8 cellular contexts compared by ENCODE assay signal in the genomic region with DNA sequence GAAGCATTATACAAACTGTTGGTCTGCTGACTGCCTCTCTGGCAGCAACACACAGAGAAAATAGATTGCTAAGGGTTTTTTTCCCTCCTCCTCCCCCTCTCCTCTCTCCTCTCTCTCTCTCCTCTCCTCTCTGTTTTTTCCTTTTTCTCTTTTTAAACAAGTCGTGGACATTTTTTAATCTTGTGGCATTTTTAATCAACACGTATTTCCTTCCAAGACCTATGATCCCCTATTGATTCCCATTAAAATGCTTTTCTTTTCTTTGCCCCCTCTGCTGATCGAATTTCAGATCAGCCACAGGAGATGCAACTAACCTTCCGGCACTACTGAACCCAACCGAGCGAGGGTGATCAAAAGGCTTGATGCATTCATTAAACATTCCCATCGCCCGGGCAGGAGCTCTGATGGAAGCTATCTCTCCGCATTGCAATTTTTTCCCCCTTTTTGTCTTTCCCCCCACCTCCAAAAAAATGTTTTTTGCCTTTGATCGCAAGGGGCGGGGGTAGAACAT.
DNase-seq lines count a peak whose midpoint lies in the region; ATAC-seq and TF ChIP-seq lines count a peak whose summit lies in the region.

No MANE protein-coding gene starts in this region.

- peaks cover 4 to 20% (median 4%) of the 10 kb centered on the region in 3 donors for H3K4me1 ChIP-seq in gastroesophageal sphincter
- peaks cover 2 to 3% of the 10 kb centered on the region in 2 donors for H3K4me1 ChIP-seq in neuronal stem cell (ENCODE audit: control insufficient read depth in 2 of 2, insufficient read depth in 1 of 2, low read depth in 1 of 2, low read length in 2 of 2)

- H2BK120ac ChIP-seq in neuronal stem cell (ENCODE audit: low read depth, low read length) = no peak overlapping the region

- no peak overlapping the region for H3K23ac ChIP-seq in neuronal stem cell (ENCODE audit: low read depth, low read length, poor library complexity)

- H3K36me3 ChIP-seq in gastroesophageal sphincter (no peaks in the 10 kb centered on the region), neuronal stem cell (replicated peaks in 1 of 2; ENCODE audit: control insufficient read depth in 2 of 2, insufficient read depth in 2 of 2, low read length in 2 of 2) (no peaks in the 10 kb centered on the region)

- no peak overlapping the region for H3K4ac ChIP-seq in neuronal stem cell (ENCODE audit: low read length)

- H3K27me3 ChIP-seq in gastroesophageal sphincter (no peaks in the 10 kb centered on the region), neuronal stem cell (ENCODE audit: control insufficient read depth in 3 of 3, insufficient read depth in 3 of 3, low read depth in 1 of 3, low read length in 3 of 3) (peaks cover 0 to 21% (median 0%) of the 10 kb centered on the region in 3 experiments)

- H2BK5ac ChIP-seq in neuronal stem cell (ENCODE audit: low read length) = peak overlapping the region; percentile 84

- H3K4me2 ChIP-seq in neuronal stem cell (ENCODE audit: insufficient read depth, low read length, poor library complexity, severe bottlenecking) = peak overlapping the region; percentile 79

- no peak overlapping the region for H3K18ac ChIP-seq in neuronal stem cell (ENCODE audit: low read length)

- peak overlapping the region; percentile 98 for H2AFZ ChIP-seq in neuronal stem cell (ENCODE audit: low read length)

- H2AK5ac ChIP-seq in neuronal stem cell (ENCODE audit: low read depth, low read length) = no peak overlapping the region

- no peaks in the 10 kb centered on the region for H3K9me3 Mint-ChIP-seq in activated naive CD4-positive, alpha-beta T cell treated with anti-CD3 and anti-CD28 coated beads, Interleukin-2, amount 50 U/mL, for 24 hours

- peak overlapping the region; percentile 69 to 71 for H3K4me3 ChIP-seq in gastroesophageal sphincter
- H3K4me3 ChIP-seq in neuronal stem cell (ENCODE audit: low read length in 2 of 2) = peak overlapping the region; percentile 78 to 98

- peak; percentile 27 to 74 (median 48) for TF ChIP-seq CTCF in gastroesophageal sphincter (IDR thresholded peaks at IDR 0.05)

- no peaks in the 10 kb centered on the region for H3K79me1 ChIP-seq in neuronal stem cell (ENCODE audit: low read depth, low read length)

- peaks cover 24% of the 10 kb centered on the region for H3K4me1 Mint-ChIP-seq in activated naive CD4-positive, alpha-beta T cell treated with anti-CD3 and anti-CD28 coated beads, Interleukin-2, amount 50 U/mL, for 24 hours

- H3K14ac ChIP-seq in neuronal stem cell (ENCODE audit: low read length) = no peak overlapping the region

- TF ChIP-seq POLR2A in gastroesophageal sphincter (IDR thresholded peaks at IDR 0.05) = no peak

- no peak overlapping the region for H2BK12ac ChIP-seq in neuronal stem cell (ENCODE audit: low read length)

- DNase-seq in NCI-H2227 (lab: John Stamatoyannopoulos, UW; ENCODE audit: unreplicated experiment) (peak; percentile 52), NCI-H2227 treated with DMSO at 0.1 percent for 48 hours (lab: John Stamatoyannopoulos, UW) (no peak), NCI-H748 (lab: John Stamatoyannopoulos, UW; ENCODE audit: unreplicated experiment) (peak; percentile 92), neuronal stem cell (ENCODE audit: low spot score) (no peak), glomerular visceral epithelial cell (ENCODE audit: extremely low spot score) (no peak)

- peak overlapping the region; percentile 97 for H3K27ac Mint-ChIP-seq in activated naive CD4-positive, alpha-beta T cell treated with anti-CD3 and anti-CD28 coated beads, Interleukin-2, amount 50 U/mL, for 24 hours

- no peak for TF ChIP-seq EP300 in gastroesophageal sphincter (IDR thresholded peaks at IDR 0.05)

- no peak overlapping the region for H4K8ac ChIP-seq in neuronal stem cell (ENCODE audit: low read depth, low read length)

- peak overlapping the region; percentile 94 for H3K4me3 Mint-ChIP-seq in activated naive CD4-positive, alpha-beta T cell treated with anti-CD3 and anti-CD28 coated beads, Interleukin-2, amount 50 U/mL, for 24 hours

- H4K91ac ChIP-seq in neuronal stem cell (ENCODE audit: low read depth, low read length, poor library complexity) = no peak overlapping the region

- no peak overlapping the region for H3K9ac ChIP-seq in neuronal stem cell (ENCODE audit: low read depth, low read length, poor library complexity)

- ATAC-seq in HG03442 (IDR thresholded peaks at IDR 0.05; ENCODE audit: unreplicated experiment) = peak; percentile 10
- peak; percentile 8 for ATAC-seq in gastroesophageal sphincter

- WGBS in gastroesophageal sphincter (ENCODE audit: low coverage in 1 of 2), 2 donors = 0% methylated on average over 11 of the region's 11 CpGs
- WGBS in neuronal stem cell (ENCODE audit: extremely low coverage in 2 of 2, insufficient read length in 2 of 2, insufficient replicate concordance in 1 of 2), 2 donors = no CpG with 5 or more reads among the region's 11 CpGs

- H2BK15ac ChIP-seq in neuronal stem cell (ENCODE audit: low read length) = no peak overlapping the region

- H3K9me3 ChIP-seq in gastroesophageal sphincter (no peaks in the 10 kb centered on the region), neuronal stem cell (replicated peaks in 1 of 2; ENCODE audit: control insufficient read depth in 2 of 2, insufficient read depth in 1 of 2, low read depth in 1 of 2, low read length in 2 of 2) (no peaks in the 10 kb centered on the region)

- H3K27me3 Mint-ChIP-seq in activated naive CD4-positive, alpha-beta T cell treated with anti-CD3 and anti-CD28 coated beads, Interleukin-2, amount 50 U/mL, for 24 hours = no peaks in the 10 kb centered on the region

- H3K27ac ChIP-seq in gastroesophageal sphincter = peak overlapping the region; percentile 96 to 99 (median 98)
- peak overlapping the region; percentile 95 for H3K27ac ChIP-seq in neuronal stem cell (replicated peaks; ENCODE audit: low read length)

- H3K36me3 Mint-ChIP-seq in activated naive CD4-positive, alpha-beta T cell treated with anti-CD3 and anti-CD28 coated beads, Interleukin-2, amount 50 U/mL, for 24 hours = no peaks in the 10 kb centered on the region

Comparison
In these comparisons a context has a peak if more than half of its experiments do, and no peak if none do; other contexts are left out.
1. DNase-seq: peak in NCI-H2227 (single experiment) and NCI-H748 (single experiment); none in NCI-H2227 treated with DMSO at 0.1 percent for 48 hours (single experiment), neuronal stem cell (single experiment) and glomerular visceral epithelial cell (single experiment).